In the genomic region with DNA sequence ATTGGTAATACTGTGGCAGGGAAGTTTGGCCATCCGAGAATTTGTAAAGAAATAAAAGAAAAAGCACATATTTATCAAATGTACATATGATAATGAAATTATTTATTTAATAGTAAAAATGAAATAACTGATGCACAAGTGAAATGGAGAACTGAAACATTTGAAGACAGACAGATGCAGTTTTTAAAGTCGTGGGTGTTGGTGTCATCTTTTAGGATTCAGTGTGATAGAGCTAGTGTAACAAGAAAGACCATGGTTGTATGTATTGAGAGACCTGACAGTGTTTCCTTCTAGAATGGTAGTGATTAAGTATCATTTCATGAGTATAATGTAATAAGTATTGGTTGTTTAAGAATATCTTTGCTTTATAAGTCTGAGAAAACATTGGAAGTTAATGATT, we compare ENCODE assay signal across 13 cellular contexts. TPM values are rescaled to one million over a fixed set of nuclear protein-coding genes. Genes with fewer than 3 reads are reported as not detected.
DNase-seq lines count a peak whose midpoint lies in the region; ATAC-seq and TF ChIP-seq lines count a peak whose summit lies in the region.
"Had no signal": no experiment of that assay in that cellular context is flagged by ENCODE, and none has a peak within 500 bp of the region (broad histone marks: within the 10 kb centered on the region; RNA-seq: fewer than 3 reads in every experiment).

No MANE protein-coding gene starts in this region.

- H3K27ac Mint-ChIP-seq in activated CD4-positive, alpha-beta T cell treated with anti-CD3 and anti-CD28 coated beads, Interleukin-2, amount 10 ng/mL, durations not matched to agents 24 days and 14 days: no peak overlapping the region
- H3K27ac Mint-ChIP-seq in HFFc6 (no peak overlapping the region), progenitor cell of endocrine pancreas (no peak overlapping the region)
- peak overlapping the region; percentile 100 for H3K27ac Mint-ChIP-seq in effector memory CD8-positive, alpha-beta T cell

- H3K4me1 ChIP-seq in left lung: peaks cover 29 to 53% of the 10 kb centered on the region in 2 donors

- no peak overlapping the region for H3K4me3 ChIP-seq in left lung

- H3K9me3 Mint-ChIP-seq in activated CD4-positive, alpha-beta T cell treated with anti-CD3 and anti-CD28 coated beads, Interleukin-2, amount 10 ng/mL, durations not matched to agents 24 days and 14 days: no peaks in the 10 kb centered on the region
- H3K9me3 Mint-ChIP-seq in HFFc6: no peaks in the 10 kb centered on the region
- no peaks in the 10 kb centered on the region for H3K9me3 Mint-ChIP-seq in effector memory CD8-positive, alpha-beta T cell
- no peaks in the 10 kb centered on the region for H3K9me3 Mint-ChIP-seq in progenitor cell of endocrine pancreas (ENCODE audit: low read depth)

- H3K9me3 ChIP-seq in left lung: no peaks in the 10 kb centered on the region
- H3K9me3 ChIP-seq: heart right ventricle, spleen had no signal

- no peak for TF ChIP-seq CTCF in HFFc6 (IDR thresholded peaks at IDR 0.05)
- TF ChIP-seq CTCF in progenitor cell of endocrine pancreas (IDR thresholded peaks at IDR 0.05; ENCODE audit: unreplicated experiment): no peak
- TF ChIP-seq CTCF in left lung (IDR thresholded peaks at IDR 0.05): no peak

- peak overlapping the region; percentile 97 for H3K4me3 Mint-ChIP-seq in activated CD4-positive, alpha-beta T cell treated with anti-CD3 and anti-CD28 coated beads, Interleukin-2, amount 10 ng/mL, durations not matched to agents 24 days and 14 days
- H3K4me3 Mint-ChIP-seq in HFFc6 (peak overlapping the region; percentile 100), progenitor cell of endocrine pancreas (ENCODE audit: low read depth) (peak overlapping the region; percentile 95)
- H3K4me3 Mint-ChIP-seq in effector memory CD8-positive, alpha-beta T cell: no peak overlapping the region

- no peaks in the 10 kb centered on the region for H3K27me3 Mint-ChIP-seq in activated CD4-positive, alpha-beta T cell treated with anti-CD3 and anti-CD28 coated beads, Interleukin-2, amount 10 ng/mL, durations not matched to agents 24 days and 14 days
- H3K27me3 Mint-ChIP-seq in HFFc6 (ENCODE audit: insufficient read depth) (no peaks in the 10 kb centered on the region; the same call in 1 of the 2 replicates), progenitor cell of endocrine pancreas (no peaks in the 10 kb centered on the region)
- no peaks in the 10 kb centered on the region for H3K27me3 Mint-ChIP-seq in effector memory CD8-positive, alpha-beta T cell

- no peak overlapping the region for H3K27ac ChIP-seq in left lung
- H3K27ac ChIP-seq: spleen had no signal

- no peaks in the 10 kb centered on the region for H3K27me3 ChIP-seq in left lung
- H3K27me3 ChIP-seq: heart right ventricle, spleen had no signal

- intact Hi-C loops in activated CD4-positive, alpha-beta T cell treated with anti-CD3 and anti-CD28 coated beads, Interleukin-2, amount 10 ng/mL, durations not matched to agents 24 days and 14 days (cut with micrococcal nuclease): loop anchor here (5.0 kb wide), 3 partner anchors 117 to 1128 kb away; a partner anchor contains a TSS
- intact Hi-C loops in left lung (cut with DNase I) (loop anchor here in 1 of 2 donors (10.0 kb wide), 1 partner anchor 60 kb away; no protein-coding TSS in a partner anchor), head of caudate nucleus (cut with DNase I) (no loop called here)

- H3K4me1 Mint-ChIP-seq in activated CD4-positive, alpha-beta T cell treated with anti-CD3 and anti-CD28 coated beads, Interleukin-2, amount 10 ng/mL, durations not matched to agents 24 days and 14 days: peaks cover 43% of the 10 kb centered on the region
- H3K4me1 Mint-ChIP-seq in HFFc6 (ENCODE audit: low read depth) (peaks cover 47% of the 10 kb centered on the region), progenitor cell of endocrine pancreas (ENCODE audit: low read depth) (peaks cover 28% of the 10 kb centered on the region)
- H3K4me1 Mint-ChIP-seq in effector memory CD8-positive, alpha-beta T cell (ENCODE audit: low read depth in 2 of 2): peaks cover 52 to 65% of the 10 kb centered on the region in 2 donors

- H3K36me3 Mint-ChIP-seq in activated CD4-positive, alpha-beta T cell treated with anti-CD3 and anti-CD28 coated beads, Interleukin-2, amount 10 ng/mL, durations not matched to agents 24 days and 14 days (ENCODE audit: low read depth): peaks cover 53% of the 10 kb centered on the region
- H3K36me3 Mint-ChIP-seq in HFFc6 (ENCODE audit: low read depth) (peaks cover 40% of the 10 kb centered on the region), progenitor cell of endocrine pancreas (ENCODE audit: insufficient read depth) (peaks cover 16% of the 10 kb centered on the region)
- H3K36me3 Mint-ChIP-seq in effector memory CD8-positive, alpha-beta T cell (ENCODE audit: insufficient read depth): peaks cover 58% of the 10 kb centered on the region

- peaks cover 0 to 31% of the 10 kb centered on the region in 2 donors for H3K36me3 ChIP-seq in left lung

- no peak for ATAC-seq in effector memory CD8-positive, alpha-beta T cell (replicated peaks)
- ATAC-seq in left lung (no peak), HG02884 (IDR thresholded peaks at IDR 0.05; ENCODE audit: unreplicated experiment) (no peak)
- ATAC-seq: heart right ventricle had no signal

- no peak for DNase-seq in activated CD4-positive, alpha-beta T cell treated with anti-CD3 and anti-CD28 coated beads, Interleukin-2, amount 10 ng/mL, durations not matched to agents 24 days and 14 days
- DNase-seq in activated CD4-positive, alpha-beta T cell treated with anti-CD3 and anti-CD28 coated beads for 48 hours: no peak
- DNase-seq in HFFc6 (no peak), progenitor cell of endocrine pancreas (ENCODE audit: low spot score, unreplicated experiment) (no peak), left lung (no peak), head of caudate nucleus (no peak)
- no peak for DNase-seq in effector memory CD8-positive, alpha-beta T cell
- DNase-seq: ACHN, heart right ventricle, NCI-H2029 treated with DMSO at 0.1 percent for 48 hours, NCI-H82, spleen had no signal

RNA-seq across cellular contexts. Expression of a gene that starts 2.4 kb away (rescaled TPM):
- total RNA-seq in activated CD4-positive, alpha-beta T cell treated with anti-CD3 and anti-CD28 coated beads, Interleukin-2, amount 10 ng/mL, durations not matched to agents 24 days and 14 days: 169 and 170 TPM in 2 replicates
- total RNA-seq in HFFc6 (2021; fragmentation: NEBNext Ultra II Directional; extraction: Animal tissue kit (Norgen Biotek cat#: 25700)): 100 to 1,000 TPM; 234 to 281 (median 252) TPM
- total RNA-seq in progenitor cell of endocrine pancreas (153 and 163 TPM in 2 replicates), left lung (100 to 1,000 TPM; 137 to 184 TPM)

RNA-seq across cellular contexts. Expression of a gene that starts 2.7 kb away (rescaled TPM):
- total RNA-seq in activated CD4-positive, alpha-beta T cell treated with anti-CD3 and anti-CD28 coated beads, Interleukin-2, amount 10 ng/mL, durations not matched to agents 24 days and 14 days: 29.2 and 31.0 TPM in 2 replicates
- total RNA-seq in HFFc6 (2021; fragmentation: NEBNext Ultra II Directional; extraction: Animal tissue kit (Norgen Biotek cat#: 25700)): 10 to 100 TPM; 30.4 to 42.2 (median 38.3) TPM
- total RNA-seq in progenitor cell of endocrine pancreas: 39.0 and 39.2 TPM in 2 replicates
- total RNA-seq in left lung: 10 to 100 TPM; 38.9 to 47.7 TPM

Comparison
In these comparisons a context has a peak if more than half of its experiments do, and no peak if none do; other contexts are left out.
1. H3K27ac Mint-ChIP-seq: peak in effector memory CD8-positive, alpha-beta T cell (2 of 2); none in activated CD4-positive, alpha-beta T cell treated with anti-CD3 and anti-CD28 coated beads, Interleukin-2, amount 10 ng/mL, durations not matched to agents 24 days and 14 days (single experiment), HFFc6 (single experiment) and progenitor cell of endocrine pancreas (single experiment).
2. H3K4me3 Mint-ChIP-seq: peak in activated CD4-positive, alpha-beta T cell treated with anti-CD3 and anti-CD28 coated beads, Interleukin-2, amount 10 ng/mL, durations not matched to agents 24 days and 14 days (single experiment), HFFc6 (single experiment) and progenitor cell of endocrine pancreas (single experiment); none in effector memory CD8-positive, alpha-beta T cell (0 of 2).